ENCODE assay signal across 2 cellular contexts in the genomic region with DNA sequence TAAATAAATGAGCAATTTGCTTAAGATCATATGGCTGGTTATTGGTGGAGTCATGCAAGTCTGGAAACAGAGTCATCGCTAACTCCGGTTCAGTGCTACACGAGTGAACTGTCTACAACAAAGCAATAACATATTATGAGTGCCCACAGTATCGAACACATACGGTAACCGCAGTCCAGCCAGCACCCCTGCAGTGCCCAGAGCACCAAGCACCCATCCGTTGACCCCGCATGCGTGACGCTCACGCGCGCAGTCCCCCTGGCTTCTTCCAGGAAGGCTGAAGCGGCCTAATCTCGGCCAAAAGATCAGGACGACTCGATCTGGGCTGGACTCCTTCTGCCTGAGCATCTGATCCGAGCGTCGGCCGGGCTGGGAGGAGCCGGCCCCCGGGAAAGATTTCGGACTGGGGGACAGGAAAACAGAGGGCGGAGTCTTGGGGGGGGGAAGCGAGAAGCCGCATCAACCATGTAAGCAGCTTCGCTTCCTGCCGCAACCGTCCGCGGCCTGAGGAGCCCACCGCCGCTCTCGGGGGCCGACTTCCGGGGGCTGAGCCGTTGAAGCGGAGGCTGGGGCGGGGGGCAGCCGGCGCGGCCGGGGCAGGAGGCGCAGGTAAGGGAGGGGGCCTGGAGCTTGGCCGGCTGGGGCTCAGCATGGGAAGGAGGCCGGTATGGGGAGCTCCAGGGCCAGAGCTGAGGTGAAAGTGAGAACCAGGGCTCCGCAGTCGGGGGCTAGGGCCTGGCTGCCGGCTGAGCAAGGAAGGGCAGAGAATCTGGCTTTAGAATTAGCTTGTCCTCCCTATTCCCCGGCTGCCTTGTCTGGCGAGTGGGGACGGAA.
A peak's percentile ranks its signal among the peaks of the same experiment; 100 is the strongest.
TF ChIP-seq lines count a peak whose summit lies in the region.

PIKFYVE (plus strand) TSS at position 449 of the 834 bp plus-strand sequence. CDS start 5,265 bp downstream, outside the sequence.

TF ChIP-seq in IMR-90, 13 proteins besides CTCF, POLR2A, EP300 and RAD21:
- TF ChIP-seq RFX5 (IDR thresholded peaks at IDR 0.05; ENCODE audit: low read depth, low read length) = no peak
- TF ChIP-seq MAFK (IDR thresholded peaks at IDR 0.05; ENCODE audit: low read depth, low read length) = no peak; the same call in 1 of the 2 replicates
- peak; percentile 73 for TF ChIP-seq USF2 (IDR thresholded peaks at IDR 0.05; ENCODE audit: low read depth, low read length)
- TF ChIP-seq CHD1 (IDR thresholded peaks at IDR 0.05; ENCODE audit: low read depth, low read length) = no peak
- peak; percentile 32; the same call in 1 of the 2 replicates for TF ChIP-seq FOS (IDR thresholded peaks at IDR 0.05; ENCODE audit: low read depth, low read length)
- peak; percentile 97 for TF ChIP-seq BHLHE40 (IDR thresholded peaks at IDR 0.05; ENCODE audit: low read depth, low read length)
- TF ChIP-seq MAZ (IDR thresholded peaks at IDR 0.05; ENCODE audit: borderline replicate concordance, low read depth, low read length) = peak; percentile 68; the same call in 1 of the 2 replicates
- peak; percentile 35; the same call in 1 of the 2 replicates for TF ChIP-seq MXI1 (IDR thresholded peaks at IDR 0.05; ENCODE audit: borderline replicate concordance, low read depth, low read length)

TF ChIP-seq in endothelial cell of umbilical vein, 7 proteins besides CTCF, POLR2A, EP300 and RAD21:
- TF ChIP-seq POLR2AphosphoS5 (IDR thresholded peaks at IDR 0.05; ENCODE audit: insufficient read depth, low read depth, low read length) (peak; percentile 63), EZH2 (IDR thresholded peaks at IDR 0.05; ENCODE audit: borderline replicate concordance, low read depth, low read length, severe bottlenecking) (no peak), FOS (IDR thresholded peaks at IDR 0.05; ENCODE audit: borderline replicate concordance, insufficient read depth, low read length) (no peak), JUN (IDR thresholded peaks at IDR 0.05; ENCODE audit: borderline replicate concordance, insufficient read depth, insufficient read length, low read depth) (no peak), GATA2 (IDR thresholded peaks at IDR 0.05; ENCODE audit: insufficient read depth, insufficient read length, low read depth, low read length) (peak; percentile 62), MYC (IDR thresholded peaks at IDR 0.05; ENCODE audit: low read depth, low read length) (no peak), MAX (IDR thresholded peaks at IDR 0.05; ENCODE audit: insufficient read depth, insufficient read length) (peak; percentile 14)
